ENCODE assay signal across 29 cellular contexts in genomic region chr3:152828075-152828840, GRCh38.
"Had no signal": no experiment of that assay in that cellular context is flagged by ENCODE, and none has a peak within 500 bp of the region (broad histone marks: within the 10 kb centered on the region; RNA-seq: fewer than 3 reads in every experiment).

No MANE protein-coding gene starts in this region.

- H3K36me3 ChIP-seq: brain microvascular endothelial cell, left ventricle myocardium inferior, ovary, uterus had no signal

- H3K9me3 ChIP-seq: left ventricle myocardium inferior, ovary, uterus had no signal

- H3K4me1 Mint-ChIP-seq: immature natural killer cell; naive B cell; nephron progenitor cell; stimulated activated effector memory CD8-positive, alpha-beta T cell treated with anti-CD3 and anti-CD28 coated beads, Interleukin-12 subunit alpha, Interleukin-12 subunit beta, amount 100 ng/mL, for 72 hours had no signal

- H3K4me3 Mint-ChIP-seq: activated naive CD8-positive, alpha-beta T cell; effector memory CD8-positive, alpha-beta T cell; immature natural killer cell; naive B cell; nephron progenitor cell; stimulated activated effector memory CD8-positive, alpha-beta T cell treated with anti-CD3 and anti-CD28 coated beads, Interleukin-12 subunit alpha, Interleukin-12 subunit beta, amount 100 ng/mL, for 72 hours; stimulated activated naive CD8-positive, alpha-beta T cell treated with anti-CD3 and anti-CD28 coated beads, Interleukin-15, Interleukin-2, amounts not matched to agents 100 ng/mL and 50 ng/mL, for 24 hours; T-helper 2 cell treated with Interferon-gamma antibody and Interleukin-4, amounts not matched to agents 5 μg/mL and 100 μg/mL, for 36 hours; type B pancreatic cell had no signal

- H3K9me3 Mint-ChIP-seq: effector memory CD8-positive, alpha-beta T cell; immature natural killer cell; naive B cell; nephron progenitor cell; stimulated activated effector memory CD8-positive, alpha-beta T cell treated with anti-CD3 and anti-CD28 coated beads, Interleukin-12 subunit alpha, Interleukin-12 subunit beta, amount 100 ng/mL, for 72 hours; stimulated activated naive CD8-positive, alpha-beta T cell treated with anti-CD3 and anti-CD28 coated beads, Interleukin-15, Interleukin-2, amounts not matched to agents 100 ng/mL and 50 ng/mL, for 24 hours; T-helper 2 cell treated with Interferon-gamma antibody and Interleukin-4, amounts not matched to agents 5 μg/mL and 100 μg/mL, for 36 hours; type B pancreatic cell had no signal

- H3K4me1 ChIP-seq: uterus had no signal

- H3K27ac Mint-ChIP-seq: activated naive CD8-positive, alpha-beta T cell; effector memory CD8-positive, alpha-beta T cell; immature natural killer cell; naive B cell; nephron progenitor cell; progenitor cell of endocrine pancreas; stimulated activated effector memory CD8-positive, alpha-beta T cell treated with anti-CD3 and anti-CD28 coated beads, Interleukin-12 subunit alpha, Interleukin-12 subunit beta, amount 100 ng/mL, for 72 hours; stimulated activated naive CD8-positive, alpha-beta T cell treated with anti-CD3 and anti-CD28 coated beads, Interleukin-15, Interleukin-2, amounts not matched to agents 100 ng/mL and 50 ng/mL, for 24 hours; T-helper 2 cell treated with Interferon-gamma antibody and Interleukin-4, amounts not matched to agents 5 μg/mL and 100 μg/mL, for 36 hours; type B pancreatic cell had no signal

- H3K4me3 ChIP-seq: left ventricle myocardium inferior, ovary, skin epidermis, uterus had no signal

- H3K36me3 Mint-ChIP-seq: activated naive CD8-positive, alpha-beta T cell; immature natural killer cell; naive B cell; stimulated activated effector memory CD8-positive, alpha-beta T cell treated with anti-CD3 and anti-CD28 coated beads, Interleukin-12 subunit alpha, Interleukin-12 subunit beta, amount 100 ng/mL, for 72 hours; type B pancreatic cell had no signal

- H3K27ac ChIP-seq: brain microvascular endothelial cell, left ventricle myocardium inferior, ovary, skin epidermis, uterus had no signal

- DNase-seq: activated CD4-positive, alpha-beta T cell treated with anti-CD3 and anti-CD28 coated beads for 4 hours; activated CD4-positive, alpha-beta T cell treated with anti-CD3 and anti-CD28 coated beads, Interleukin-2, amount 50 U/mL, for 4 hours; activated CD8-positive, alpha-beta memory T cell treated with anti-CD3 and anti-CD28 coated beads for 24 hours; activated effector memory CD4-positive, alpha-beta T cell treated with Interleukin-2 at 50 U/mL for 16 hours; activated naive CD4-positive, alpha-beta T cell treated with Interleukin-2 at 50 U/mL for 16 hours; aorta; brain microvascular endothelial cell; cortex of kidney; effector memory CD8-positive, alpha-beta T cell; erythroblast; head of caudate nucleus; hypothalamus; immature natural killer cell; left ventricle myocardium inferior; naive B cell; nephron progenitor cell; ovary; retina; stimulated activated CD4-positive, alpha-beta T cell treated with anti-CD3 and anti-CD28 coated beads, Interleukin-4, amount 100 ng/mL, for 24 hours; substantia nigra; T-helper 1 cell; uterus had no signal

- H3K27me3 ChIP-seq: brain microvascular endothelial cell, ovary, uterus had no signal

- ATAC-seq: effector memory CD8-positive, alpha-beta T cell; stimulated activated effector memory CD8-positive, alpha-beta T cell treated with anti-CD3 and anti-CD28 coated beads, Interleukin-12 subunit alpha, Interleukin-12 subunit beta, amount 100 ng/mL, for 72 hours had no signal
